ENCODE assay signal across 1 cellular context in the genomic region with DNA sequence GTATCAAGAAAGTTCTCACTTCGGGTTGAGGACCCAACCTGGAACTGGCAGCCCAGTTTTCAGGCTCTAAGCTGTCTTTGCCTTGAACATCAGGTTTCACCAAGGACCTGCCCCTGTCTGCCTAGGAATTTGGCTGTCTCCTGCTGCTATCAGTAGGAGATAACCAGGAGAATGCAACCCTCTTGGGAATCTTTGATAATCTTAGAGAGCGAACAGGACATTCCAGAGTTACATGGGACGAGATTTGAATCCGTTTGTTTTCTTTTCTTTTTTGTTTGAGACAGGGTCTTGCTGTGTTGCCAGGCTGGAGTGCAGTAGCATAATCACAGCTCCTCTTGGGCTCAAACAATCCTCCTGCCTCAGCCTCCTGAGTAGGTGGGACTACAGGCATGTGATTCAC.
TF ChIP-seq lines count a peak whose summit lies in the region.

No MANE protein-coding gene starts in this region.

TF ChIP-seq in H1, 55 proteins besides CTCF, POLR2A, EP300 and RAD21:
- TF ChIP-seq JUND (IDR thresholded peaks at IDR 0.05; ENCODE audit: low read length) (no peak), KDM5A (IDR thresholded peaks at IDR 0.05; ENCODE audit: low read length) (no peak), TAF1 (IDR thresholded peaks at IDR 0.05; ENCODE audit: low read depth, low read length) (no peak), BACH1 (IDR thresholded peaks at IDR 0.05; ENCODE audit: low read length) (no peak), GABPA (IDR thresholded peaks at IDR 0.05; ENCODE audit: borderline replicate concordance, insufficient read depth, low read length) (no peak), SRF (IDR thresholded peaks at IDR 0.05; ENCODE audit: low read depth, low read length) (no peak)
- TF ChIP-seq, protein P1, sequence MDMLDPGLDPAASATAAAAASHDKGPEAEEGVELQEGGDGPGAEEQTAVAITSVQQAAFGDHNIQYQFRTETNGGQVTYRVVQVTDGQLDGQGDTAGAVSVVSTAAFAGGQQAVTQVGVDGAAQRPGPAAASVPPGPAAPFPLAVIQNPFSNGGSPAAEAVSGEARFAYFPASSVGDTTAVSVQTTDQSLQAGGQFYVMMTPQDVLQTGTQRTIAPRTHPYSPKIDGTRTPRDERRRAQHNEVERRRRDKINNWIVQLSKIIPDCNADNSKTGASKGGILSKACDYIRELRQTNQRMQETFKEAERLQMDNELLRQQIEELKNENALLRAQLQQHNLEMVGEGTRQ (IDR thresholded peaks at IDR 0.05; ENCODE audit: low read length): no peak
